ENCODE assay signal across 11 cellular contexts in the genomic region with DNA sequence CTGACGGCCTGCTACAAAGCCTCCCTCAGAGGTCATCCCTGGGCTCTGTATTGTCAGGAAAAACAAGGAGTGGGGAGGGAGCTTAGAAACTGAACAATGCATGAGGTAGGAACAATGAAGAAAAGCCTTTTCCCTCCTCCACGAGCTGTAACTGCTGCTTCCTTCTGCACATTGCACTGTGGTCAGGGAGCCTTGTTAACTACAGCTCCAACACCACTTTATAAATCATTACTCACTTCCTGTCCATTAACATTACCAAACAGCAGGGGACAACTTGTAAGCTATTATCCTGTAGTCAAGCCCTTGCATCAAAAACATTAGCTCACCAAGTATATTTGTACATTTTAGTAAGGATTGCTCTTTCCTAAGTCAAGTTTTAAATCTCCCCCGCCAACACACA.
DNase-seq lines count a peak whose midpoint lies in the region; TF ChIP-seq lines count a peak whose summit lies in the region.
"Had no signal": no experiment of that assay in that cellular context is flagged by ENCODE, and none has a peak within 500 bp of the region (broad histone marks: within the 10 kb centered on the region; RNA-seq: fewer than 3 reads in every experiment).

No MANE protein-coding gene starts in this region.

- H3K4me3 ChIP-seq in breast epithelium = no peak overlapping the region
- H3K4me3 ChIP-seq: BLaER1 had no signal

- H3K27me3 Mint-ChIP-seq in MCF 10A (ENCODE audit: insufficient read depth, unreplicated experiment) = no peaks in the 10 kb centered on the region

- H3K4me1 ChIP-seq in breast epithelium = no peaks in the 10 kb centered on the region
- H3K4me1 ChIP-seq: BLaER1 had no signal

- H3K36me3 ChIP-seq in breast epithelium = no peaks in the 10 kb centered on the region
- H3K36me3 ChIP-seq: BLaER1 had no signal

- CTCF ChIA-PET in MCF 10A (lab: Yijun Ruan, JAX) = interaction anchor here (0.6 to 1.4 kb wide), 11 partner anchors 13 to 808 kb away, joined by 3 to 5 read pairs (median 3); no protein-coding TSS in a partner anchor

- no peaks in the 10 kb centered on the region for H3K36me3 Mint-ChIP-seq in MCF 10A (ENCODE audit: insufficient read depth, unreplicated experiment)

- no peaks in the 10 kb centered on the region for H3K27me3 ChIP-seq in breast epithelium
- H3K27me3 ChIP-seq: BLaER1 had no signal

- no peak overlapping the region for H3K4me3 Mint-ChIP-seq in MCF 10A (ENCODE audit: unreplicated experiment)

- no peaks in the 10 kb centered on the region for H3K9me3 ChIP-seq in breast epithelium
- H3K9me3 ChIP-seq: BLaER1 had no signal

- intact Hi-C loops in MCF 10A (cut with micrococcal nuclease) = no loop called here
- intact Hi-C loops in breast epithelium (cut with DNase I; ENCODE audit: low total_unique reads) = no loop called here

- TF ChIP-seq POLR2A in breast epithelium (IDR thresholded peaks at IDR 0.05) = no peak

- BruUV-seq in MCF 10A (replicated peaks; lab: Mats Ljungman, UMichigan) = no TSS peak

- H3K27ac Mint-ChIP-seq in MCF 10A (ENCODE audit: low read depth, unreplicated experiment) = peak overlapping the region; percentile 44

- DNase-seq in MCF 10A (ENCODE audit: unreplicated experiment) (peak; percentile 83), breast epithelium (ENCODE audit: low spot score in 2 of 2) (no peak), NCI-H774 (lab: John Stamatoyannopoulos, UW) (peak; percentile 61), epithelial cell of prostate (ENCODE audit: low read depth, low spot score) (no peak), stromal cell of bone marrow (ENCODE audit: low read depth) (peak; percentile 31), OCI-M2 (lab: John Stamatoyannopoulos, UW; ENCODE audit: unreplicated experiment) (no peak)
- no peak for DNase-seq in stimulated activated CD4-positive, alpha-beta T cell treated with anti-CD3 and anti-CD28 coated beads, Interleukin-4, amount 100 ng/mL, for 4 hours
- DNase-seq in activated CD4-positive, CD25-positive, alpha-beta regulatory T cell (lab: John Stamatoyannopoulos, UW) = no peak
- DNase-seq: activated T-cell treated with anti-CD3 and anti-CD28 coated beads for 4 hours, left ventricle myocardium superior had no signal

- TF ChIP-seq CTCF in MCF 10A (IDR thresholded peaks at IDR 0.05; ENCODE audit: unreplicated experiment) (no peak), breast epithelium (IDR thresholded peaks at IDR 0.05) (no peak)

- no peak overlapping the region for H3K27ac ChIP-seq in breast epithelium
- H3K27ac ChIP-seq in epithelial cell of prostate = peak overlapping the region; percentile 22
- H3K27ac ChIP-seq: BLaER1 had no signal

- no peaks in the 10 kb centered on the region for H3K9me3 Mint-ChIP-seq in MCF 10A (ENCODE audit: unreplicated experiment)

- H3K4me1 Mint-ChIP-seq in MCF 10A (ENCODE audit: insufficient read depth, unreplicated experiment) = peaks cover 20% of the 10 kb centered on the region

- POLR2A ChIA-PET in MCF 10A (lab: Yijun Ruan, JAX) = interaction anchor here (0.6 to 1.3 kb wide), 4 partner anchors 14 to 388 kb away, joined by 3 to 4 read pairs (median 4); no protein-coding TSS in a partner anchor

Comparison
In these comparisons a context has a peak if more than half of its experiments do, and no peak if none do; other contexts are left out.
1. DNase-seq: peak in MCF 10A (single experiment), NCI-H774 (single experiment) and stromal cell of bone marrow (single experiment); none in breast epithelium (0 of 2), epithelial cell of prostate (single experiment), OCI-M2 (single experiment), stimulated activated CD4-positive, alpha-beta T cell treated with anti-CD3 and anti-CD28 coated beads, Interleukin-4, amount 100 ng/mL, for 4 hours (0 of 2) and activated CD4-positive, CD25-positive, alpha-beta regulatory T cell (0 of 4).